In the genomic region with DNA sequence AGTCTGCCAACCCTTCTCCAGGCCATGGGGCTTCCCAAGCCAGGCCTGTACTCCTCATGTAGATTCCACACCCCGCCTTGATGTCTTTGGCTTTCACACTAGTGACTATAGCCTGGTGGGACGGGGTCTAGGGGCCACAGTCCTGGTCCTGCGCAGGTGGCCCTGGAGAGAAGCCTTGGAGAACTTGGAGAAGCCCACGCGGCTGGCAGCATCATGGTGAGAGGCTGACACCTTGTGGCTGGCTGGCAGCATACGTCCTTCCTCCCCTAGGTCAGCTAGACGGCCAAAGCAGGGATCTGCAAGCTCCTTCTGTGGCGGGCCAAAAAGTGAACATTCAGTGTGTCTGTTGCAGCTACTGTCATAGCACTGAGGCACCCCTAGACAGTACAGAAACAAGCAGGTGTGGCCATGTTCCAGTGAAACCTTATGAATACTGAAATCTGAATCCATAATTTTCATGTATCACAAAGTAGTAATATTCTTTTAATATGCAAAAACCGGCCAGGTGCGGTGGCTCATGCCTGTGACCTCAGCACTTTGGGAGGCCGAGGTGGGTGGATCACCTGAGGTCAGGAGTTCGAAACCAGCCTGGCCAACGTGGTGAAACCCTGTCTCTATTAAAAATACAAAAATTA, we compare ENCODE assay signal across 1 cellular context.
TF ChIP-seq lines count a peak whose summit lies in the region.

No MANE protein-coding gene starts in this region.

TF ChIP-seq in HEK293, 187 proteins besides CTCF, POLR2A, EP300 and RAD21 (continued from another document):
- TF ChIP-seq, protein P1, sequence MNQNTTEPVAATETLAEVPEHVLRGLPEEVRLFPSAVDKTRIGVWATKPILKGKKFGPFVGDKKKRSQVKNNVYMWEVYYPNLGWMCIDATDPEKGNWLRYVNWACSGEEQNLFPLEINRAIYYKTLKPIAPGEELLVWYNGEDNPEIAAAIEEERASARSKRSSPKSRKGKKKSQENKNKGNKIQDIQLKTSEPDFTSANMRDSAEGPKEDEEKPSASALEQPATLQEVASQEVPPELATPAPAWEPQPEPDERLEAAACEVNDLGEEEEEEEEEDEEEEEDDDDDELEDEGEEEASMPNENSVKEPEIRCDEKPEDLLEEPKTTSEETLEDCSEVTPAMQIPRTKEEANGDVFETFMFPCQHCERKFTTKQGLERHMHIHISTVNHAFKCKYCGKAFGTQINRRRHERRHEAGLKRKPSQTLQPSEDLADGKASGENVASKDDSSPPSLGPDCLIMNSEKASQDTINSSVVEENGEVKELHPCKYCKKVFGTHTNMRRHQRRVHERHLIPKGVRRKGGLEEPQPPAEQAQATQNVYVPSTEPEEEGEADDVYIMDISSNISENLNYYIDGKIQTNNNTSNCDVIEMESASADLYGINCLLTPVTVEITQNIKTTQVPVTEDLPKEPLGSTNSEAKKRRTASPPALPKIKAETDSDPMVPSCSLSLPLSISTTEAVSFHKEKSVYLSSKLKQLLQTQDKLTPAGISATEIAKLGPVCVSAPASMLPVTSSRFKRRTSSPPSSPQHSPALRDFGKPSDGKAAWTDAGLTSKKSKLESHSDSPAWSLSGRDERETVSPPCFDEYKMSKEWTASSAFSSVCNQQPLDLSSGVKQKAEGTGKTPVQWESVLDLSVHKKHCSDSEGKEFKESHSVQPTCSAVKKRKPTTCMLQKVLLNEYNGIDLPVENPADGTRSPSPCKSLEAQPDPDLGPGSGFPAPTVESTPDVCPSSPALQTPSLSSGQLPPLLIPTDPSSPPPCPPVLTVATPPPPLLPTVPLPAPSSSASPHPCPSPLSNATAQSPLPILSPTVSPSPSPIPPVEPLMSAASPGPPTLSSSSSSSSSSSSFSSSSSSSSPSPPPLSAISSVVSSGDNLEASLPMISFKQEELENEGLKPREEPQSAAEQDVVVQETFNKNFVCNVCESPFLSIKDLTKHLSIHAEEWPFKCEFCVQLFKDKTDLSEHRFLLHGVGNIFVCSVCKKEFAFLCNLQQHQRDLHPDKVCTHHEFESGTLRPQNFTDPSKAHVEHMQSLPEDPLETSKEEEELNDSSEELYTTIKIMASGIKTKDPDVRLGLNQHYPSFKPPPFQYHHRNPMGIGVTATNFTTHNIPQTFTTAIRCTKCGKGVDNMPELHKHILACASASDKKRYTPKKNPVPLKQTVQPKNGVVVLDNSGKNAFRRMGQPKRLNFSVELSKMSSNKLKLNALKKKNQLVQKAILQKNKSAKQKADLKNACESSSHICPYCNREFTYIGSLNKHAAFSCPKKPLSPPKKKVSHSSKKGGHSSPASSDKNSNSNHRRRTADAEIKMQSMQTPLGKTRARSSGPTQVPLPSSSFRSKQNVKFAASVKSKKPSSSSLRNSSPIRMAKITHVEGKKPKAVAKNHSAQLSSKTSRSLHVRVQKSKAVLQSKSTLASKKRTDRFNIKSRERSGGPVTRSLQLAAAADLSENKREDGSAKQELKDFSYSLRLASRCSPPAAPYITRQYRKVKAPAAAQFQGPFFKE (tag by site-specific recombination; IDR thresholded peaks at IDR 0.05; ENCODE audit: borderline replicate concordance), result no peak
